ENCODE assay signal across 6 cellular contexts in genomic region chr11:46108752-46109151, GRCh38.
"Had no signal": no experiment of that assay in that cellular context is flagged by ENCODE, and none has a peak within 500 bp of the region (broad histone marks: within the 10 kb centered on the region; RNA-seq: fewer than 3 reads in every experiment).

No MANE protein-coding gene starts in this region.

- H3K27ac ChIP-seq: HL-60 had no signal

- H3K27ac Mint-ChIP-seq: IgD-negative memory B cell had no signal

- H3K4me3 Mint-ChIP-seq: IgD-negative memory B cell had no signal

- ATAC-seq: HepG2 had no signal

- DNase-seq: IMR-90, KBM-7 had no signal

- FAIRE-seq: HepG2, HTR-8/SVneo had no signal

- H3K27me3 Mint-ChIP-seq: IgD-negative memory B cell had no signal
